ENCODE assay signal across 1 cellular context in the genomic region with DNA sequence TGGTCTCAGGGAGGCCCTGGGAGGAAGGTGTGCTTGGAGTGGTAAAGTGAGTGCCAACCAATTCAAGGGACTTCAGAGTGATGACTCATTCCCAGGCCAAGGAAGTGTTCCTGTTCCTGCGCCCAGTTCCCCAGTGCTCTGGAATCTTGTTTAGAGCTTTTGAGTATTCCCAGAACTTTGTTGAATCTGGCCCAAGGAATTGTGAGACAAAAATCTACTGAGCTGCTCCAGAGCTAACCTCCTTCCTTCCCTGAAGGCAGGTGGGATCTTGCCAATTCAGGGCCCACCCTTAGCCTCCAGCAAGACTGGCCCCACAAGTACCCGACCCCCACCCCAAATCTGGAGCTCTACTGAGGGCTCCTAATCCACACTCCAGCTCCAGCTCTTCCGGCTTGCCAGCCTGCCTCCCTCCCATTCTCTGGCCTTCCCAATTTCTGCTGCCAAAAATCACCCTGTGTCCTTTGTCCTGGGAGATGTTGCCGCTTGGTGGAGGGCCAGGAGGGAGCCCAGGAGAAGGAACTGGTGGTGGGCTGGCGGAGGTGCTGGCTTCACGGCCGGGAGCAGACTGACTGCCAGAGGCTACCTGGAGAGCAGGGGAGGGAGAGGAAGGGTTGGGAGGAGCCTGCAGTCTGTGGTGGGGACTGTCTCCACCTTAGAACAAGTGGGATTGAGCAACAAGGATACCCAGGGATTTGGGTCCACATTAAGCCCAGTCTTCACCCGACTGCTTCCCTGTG.
TF ChIP-seq lines count a peak whose summit lies in the region.

No MANE protein-coding gene starts in this region.

TF ChIP-seq in HEK293, 187 proteins besides CTCF, POLR2A, EP300 and RAD21 (continued from another document and continues in another):
- TF ChIP-seq, protein P1, sequence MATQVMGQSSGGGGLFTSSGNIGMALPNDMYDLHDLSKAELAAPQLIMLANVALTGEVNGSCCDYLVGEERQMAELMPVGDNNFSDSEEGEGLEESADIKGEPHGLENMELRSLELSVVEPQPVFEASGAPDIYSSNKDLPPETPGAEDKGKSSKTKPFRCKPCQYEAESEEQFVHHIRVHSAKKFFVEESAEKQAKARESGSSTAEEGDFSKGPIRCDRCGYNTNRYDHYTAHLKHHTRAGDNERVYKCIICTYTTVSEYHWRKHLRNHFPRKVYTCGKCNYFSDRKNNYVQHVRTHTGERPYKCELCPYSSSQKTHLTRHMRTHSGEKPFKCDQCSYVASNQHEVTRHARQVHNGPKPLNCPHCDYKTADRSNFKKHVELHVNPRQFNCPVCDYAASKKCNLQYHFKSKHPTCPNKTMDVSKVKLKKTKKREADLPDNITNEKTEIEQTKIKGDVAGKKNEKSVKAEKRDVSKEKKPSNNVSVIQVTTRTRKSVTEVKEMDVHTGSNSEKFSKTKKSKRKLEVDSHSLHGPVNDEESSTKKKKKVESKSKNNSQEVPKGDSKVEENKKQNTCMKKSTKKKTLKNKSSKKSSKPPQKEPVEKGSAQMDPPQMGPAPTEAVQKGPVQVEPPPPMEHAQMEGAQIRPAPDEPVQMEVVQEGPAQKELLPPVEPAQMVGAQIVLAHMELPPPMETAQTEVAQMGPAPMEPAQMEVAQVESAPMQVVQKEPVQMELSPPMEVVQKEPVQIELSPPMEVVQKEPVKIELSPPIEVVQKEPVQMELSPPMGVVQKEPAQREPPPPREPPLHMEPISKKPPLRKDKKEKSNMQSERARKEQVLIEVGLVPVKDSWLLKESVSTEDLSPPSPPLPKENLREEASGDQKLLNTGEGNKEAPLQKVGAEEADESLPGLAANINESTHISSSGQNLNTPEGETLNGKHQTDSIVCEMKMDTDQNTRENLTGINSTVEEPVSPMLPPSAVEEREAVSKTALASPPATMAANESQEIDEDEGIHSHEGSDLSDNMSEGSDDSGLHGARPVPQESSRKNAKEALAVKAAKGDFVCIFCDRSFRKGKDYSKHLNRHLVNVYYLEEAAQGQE (tag by site-specific recombination; IDR thresholded peaks at IDR 0.05), result no peak
- 0 out of 2 replicates have a peak, but pooled peaks have one; percentile 7 for TF ChIP-seq ZNF423 (tag by site-specific recombination; IDR thresholded peaks at IDR 0.05)
- TF ChIP-seq ZNF23 (tag by site-specific recombination; IDR thresholded peaks at IDR 0.05; ENCODE audit: borderline replicate concordance), result no peak
- no peak for TF ChIP-seq ZNF768 (tag by site-specific recombination; IDR thresholded peaks at IDR 0.05)
- no peak for TF ChIP-seq ZNF792 (tag by site-specific recombination; IDR thresholded peaks at IDR 0.05)
- TF ChIP-seq, protein P2, sequence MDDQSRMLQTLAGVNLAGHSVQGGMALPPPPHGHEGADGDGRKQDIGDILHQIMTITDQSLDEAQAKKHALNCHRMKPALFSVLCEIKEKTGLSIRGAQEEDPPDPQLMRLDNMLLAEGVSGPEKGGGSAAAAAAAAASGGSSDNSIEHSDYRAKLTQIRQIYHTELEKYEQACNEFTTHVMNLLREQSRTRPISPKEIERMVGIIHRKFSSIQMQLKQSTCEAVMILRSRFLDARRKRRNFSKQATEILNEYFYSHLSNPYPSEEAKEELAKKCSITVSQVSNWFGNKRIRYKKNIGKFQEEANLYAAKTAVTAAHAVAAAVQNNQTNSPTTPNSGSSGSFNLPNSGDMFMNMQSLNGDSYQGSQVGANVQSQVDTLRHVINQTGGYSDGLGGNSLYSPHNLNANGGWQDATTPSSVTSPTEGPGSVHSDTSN (CRISPR knock-in tag; IDR thresholded peaks at IDR 0.05), result no peak
- TF ChIP-seq, protein P3, sequence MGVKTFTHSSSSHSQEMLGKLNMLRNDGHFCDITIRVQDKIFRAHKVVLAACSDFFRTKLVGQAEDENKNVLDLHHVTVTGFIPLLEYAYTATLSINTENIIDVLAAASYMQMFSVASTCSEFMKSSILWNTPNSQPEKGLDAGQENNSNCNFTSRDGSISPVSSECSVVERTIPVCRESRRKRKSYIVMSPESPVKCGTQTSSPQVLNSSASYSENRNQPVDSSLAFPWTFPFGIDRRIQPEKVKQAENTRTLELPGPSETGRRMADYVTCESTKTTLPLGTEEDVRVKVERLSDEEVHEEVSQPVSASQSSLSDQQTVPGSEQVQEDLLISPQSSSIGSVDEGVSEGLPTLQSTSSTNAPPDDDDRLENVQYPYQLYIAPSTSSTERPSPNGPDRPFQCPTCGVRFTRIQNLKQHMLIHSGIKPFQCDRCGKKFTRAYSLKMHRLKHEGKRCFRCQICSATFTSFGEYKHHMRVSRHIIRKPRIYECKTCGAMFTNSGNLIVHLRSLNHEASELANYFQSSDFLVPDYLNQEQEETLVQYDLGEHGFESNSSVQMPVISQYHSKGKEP (tag by site-specific recombination; IDR thresholded peaks at IDR 0.05), result no peak
- peak; percentile 23; the same call in 1 of the 2 replicates for TF ChIP-seq GLIS1 (tag by site-specific recombination; IDR thresholded peaks at IDR 0.05)
- TF ChIP-seq ZNF37A (tag by site-specific recombination; IDR thresholded peaks at IDR 0.05), result no peak
- no peak for TF ChIP-seq ZNF571 (tag by site-specific recombination; IDR thresholded peaks at IDR 0.05)
- TF ChIP-seq ZNF169 (tag by site-specific recombination; IDR thresholded peaks at IDR 0.05), result no peak
- peak; percentile 75 for TF ChIP-seq SP7 (tag by site-specific recombination; IDR thresholded peaks at IDR 0.05)
- TF ChIP-seq, protein P4, sequence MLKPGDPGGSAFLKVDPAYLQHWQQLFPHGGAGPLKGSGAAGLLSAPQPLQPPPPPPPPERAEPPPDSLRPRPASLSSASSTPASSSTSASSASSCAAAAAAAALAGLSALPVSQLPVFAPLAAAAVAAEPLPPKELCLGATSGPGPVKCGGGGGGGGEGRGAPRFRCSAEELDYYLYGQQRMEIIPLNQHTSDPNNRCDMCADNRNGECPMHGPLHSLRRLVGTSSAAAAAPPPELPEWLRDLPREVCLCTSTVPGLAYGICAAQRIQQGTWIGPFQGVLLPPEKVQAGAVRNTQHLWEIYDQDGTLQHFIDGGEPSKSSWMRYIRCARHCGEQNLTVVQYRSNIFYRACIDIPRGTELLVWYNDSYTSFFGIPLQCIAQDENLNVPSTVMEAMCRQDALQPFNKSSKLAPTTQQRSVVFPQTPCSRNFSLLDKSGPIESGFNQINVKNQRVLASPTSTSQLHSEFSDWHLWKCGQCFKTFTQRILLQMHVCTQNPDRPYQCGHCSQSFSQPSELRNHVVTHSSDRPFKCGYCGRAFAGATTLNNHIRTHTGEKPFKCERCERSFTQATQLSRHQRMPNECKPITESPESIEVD (tag by site-specific recombination; IDR thresholded peaks at IDR 0.05), result no peak
- no peak for TF ChIP-seq RBAK (tag by site-specific recombination; IDR thresholded peaks at IDR 0.05)
- TF ChIP-seq YY1 (tag by site-specific recombination; IDR thresholded peaks at IDR 0.05), result no peak
- TF ChIP-seq, protein P5, sequence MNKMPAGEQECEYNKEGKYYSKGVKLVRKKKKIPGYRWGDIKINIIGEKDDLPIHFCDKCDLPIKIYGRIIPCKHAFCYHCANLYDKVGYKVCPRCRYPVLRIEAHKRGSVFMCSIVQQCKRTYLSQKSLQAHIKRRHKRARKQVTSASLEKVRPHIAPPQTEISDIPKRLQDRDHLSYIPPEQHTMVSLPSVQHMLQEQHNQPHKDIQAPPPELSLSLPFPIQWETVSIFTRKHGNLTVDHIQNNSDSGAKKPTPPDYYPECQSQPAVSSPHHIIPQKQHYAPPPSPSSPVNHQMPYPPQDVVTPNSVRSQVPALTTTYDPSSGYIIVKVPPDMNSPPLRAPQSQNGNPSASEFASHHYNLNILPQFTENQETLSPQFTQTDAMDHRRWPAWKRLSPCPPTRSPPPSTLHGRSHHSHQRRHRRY (tag by site-specific recombination; IDR thresholded peaks at IDR 0.05), result no peak
- TF ChIP-seq, protein P6, sequence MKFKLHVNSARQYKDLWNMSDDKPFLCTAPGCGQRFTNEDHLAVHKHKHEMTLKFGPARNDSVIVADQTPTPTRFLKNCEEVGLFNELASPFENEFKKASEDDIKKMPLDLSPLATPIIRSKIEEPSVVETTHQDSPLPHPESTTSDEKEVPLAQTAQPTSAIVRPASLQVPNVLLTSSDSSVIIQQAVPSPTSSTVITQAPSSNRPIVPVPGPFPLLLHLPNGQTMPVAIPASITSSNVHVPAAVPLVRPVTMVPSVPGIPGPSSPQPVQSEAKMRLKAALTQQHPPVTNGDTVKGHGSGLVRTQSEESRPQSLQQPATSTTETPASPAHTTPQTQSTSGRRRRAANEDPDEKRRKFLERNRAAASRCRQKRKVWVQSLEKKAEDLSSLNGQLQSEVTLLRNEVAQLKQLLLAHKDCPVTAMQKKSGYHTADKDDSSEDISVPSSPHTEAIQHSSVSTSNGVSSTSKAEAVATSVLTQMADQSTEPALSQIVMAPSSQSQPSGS (tag by site-specific recombination; IDR thresholded peaks at IDR 0.05; ENCODE audit: low read depth), result no peak
- no peak for TF ChIP-seq ZFP3 (tag by site-specific recombination; IDR thresholded peaks at IDR 0.05; ENCODE audit: low read depth)
- no peak for TF ChIP-seq ZNF404 (tag by site-specific recombination; IDR thresholded peaks at IDR 0.05)
- TF ChIP-seq ZNF76 (tag by site-specific recombination; IDR thresholded peaks at IDR 0.05; ENCODE audit: borderline replicate concordance, low read depth), result peak; percentile 56; the same call in 1 of the 2 replicates
- peak; percentile 79; the same call in 1 of the 2 replicates for TF ChIP-seq ZNF324 (tag by site-specific recombination; IDR thresholded peaks at IDR 0.05)
- TF ChIP-seq ZNF670 (tag by site-specific recombination; IDR thresholded peaks at IDR 0.05; ENCODE audit: low read depth), result no peak
- no peak; the same call in 1 of the 2 replicates for TF ChIP-seq ZNF558 (tag by site-specific recombination; IDR thresholded peaks at IDR 0.05)
- TF ChIP-seq ZNF157 (tag by site-specific recombination; IDR thresholded peaks at IDR 0.05), result no peak
- no peak for TF ChIP-seq ZSCAN16 (tag by site-specific recombination; IDR thresholded peaks at IDR 0.05)
- TF ChIP-seq, protein P7, sequence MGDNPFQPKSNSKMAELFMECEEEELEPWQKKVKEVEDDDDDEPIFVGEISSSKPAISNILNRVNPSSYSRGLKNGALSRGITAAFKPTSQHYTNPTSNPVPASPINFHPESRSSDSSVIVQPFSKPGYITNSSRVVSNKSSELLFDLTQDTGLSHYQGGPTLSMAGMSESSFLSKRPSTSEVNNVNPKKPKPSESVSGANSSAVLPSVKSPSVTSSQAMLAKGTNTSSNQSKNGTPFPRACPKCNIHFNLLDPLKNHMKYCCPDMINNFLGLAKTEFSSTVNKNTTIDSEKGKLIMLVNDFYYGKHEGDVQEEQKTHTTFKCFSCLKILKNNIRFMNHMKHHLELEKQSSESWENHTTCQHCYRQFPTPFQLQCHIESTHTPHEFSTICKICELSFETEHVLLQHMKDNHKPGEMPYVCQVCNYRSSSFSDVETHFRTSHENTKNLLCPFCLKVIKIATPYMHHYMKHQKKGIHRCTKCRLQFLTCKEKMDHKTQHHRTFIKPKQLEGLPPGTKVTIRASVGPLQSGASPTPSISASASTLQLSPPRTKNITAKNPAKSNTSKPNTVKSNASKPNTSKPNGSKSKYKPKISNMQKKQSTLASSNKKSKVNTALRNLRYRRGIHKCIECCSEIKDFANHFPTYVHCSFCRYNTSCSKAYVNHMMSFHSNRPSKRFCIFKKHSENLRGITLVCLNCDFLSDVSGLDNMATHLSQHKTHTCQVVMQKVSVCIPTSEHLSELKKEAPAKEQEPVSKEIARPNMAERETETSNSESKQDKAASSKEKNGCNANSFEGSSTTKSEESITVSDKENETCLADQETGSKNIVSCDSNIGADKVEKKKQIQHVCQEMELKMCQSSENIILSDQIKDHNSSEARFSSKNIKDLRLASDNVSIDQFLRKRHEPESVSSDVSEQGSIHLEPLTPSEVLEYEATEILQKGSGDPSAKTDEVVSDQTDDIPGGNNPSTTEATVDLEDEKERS (tag by site-specific recombination; IDR thresholded peaks at IDR 0.05), result 0 out of 2 replicates have a peak, but pooled peaks have one; percentile 62
- TF ChIP-seq ZNF175 (tag by site-specific recombination; IDR thresholded peaks at IDR 0.05), result no peak
- peak; percentile 71; the same call in 1 of the 2 replicates for TF ChIP-seq GFI1B (tag by site-specific recombination; IDR thresholded peaks at IDR 0.05)
- no peak for TF ChIP-seq ZNF416 (tag by site-specific recombination; IDR thresholded peaks at IDR 0.05)
- TF ChIP-seq PRDM1 (tag by site-specific recombination; IDR thresholded peaks at IDR 0.05), result no peak
- TF ChIP-seq, protein P8, sequence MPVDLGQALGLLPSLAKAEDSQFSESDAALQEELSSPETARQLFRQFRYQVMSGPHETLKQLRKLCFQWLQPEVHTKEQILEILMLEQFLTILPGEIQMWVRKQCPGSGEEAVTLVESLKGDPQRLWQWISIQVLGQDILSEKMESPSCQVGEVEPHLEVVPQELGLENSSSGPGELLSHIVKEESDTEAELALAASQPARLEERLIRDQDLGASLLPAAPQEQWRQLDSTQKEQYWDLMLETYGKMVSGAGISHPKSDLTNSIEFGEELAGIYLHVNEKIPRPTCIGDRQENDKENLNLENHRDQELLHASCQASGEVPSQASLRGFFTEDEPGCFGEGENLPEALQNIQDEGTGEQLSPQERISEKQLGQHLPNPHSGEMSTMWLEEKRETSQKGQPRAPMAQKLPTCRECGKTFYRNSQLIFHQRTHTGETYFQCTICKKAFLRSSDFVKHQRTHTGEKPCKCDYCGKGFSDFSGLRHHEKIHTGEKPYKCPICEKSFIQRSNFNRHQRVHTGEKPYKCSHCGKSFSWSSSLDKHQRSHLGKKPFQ (tag by site-specific recombination; IDR thresholded peaks at IDR 0.05), result no peak
- TF ChIP-seq ZNF121 (tag by site-specific recombination; IDR thresholded peaks at IDR 0.05), result no peak
- no peak for TF ChIP-seq ZNF791 (tag by site-specific recombination; IDR thresholded peaks at IDR 0.05)
- TF ChIP-seq ZNF776 (tag by site-specific recombination; IDR thresholded peaks at IDR 0.05; ENCODE audit: borderline replicate concordance), result no peak
- no peak for TF ChIP-seq SETDB1 (IDR thresholded peaks at IDR 0.05; ENCODE audit: insufficient read length, low read length)
- no peak for TF ChIP-seq ZNF777 (tag by site-specific recombination; IDR thresholded peaks at IDR 0.05; ENCODE audit: borderline replicate concordance)
- TF ChIP-seq TRIM28 (IDR thresholded peaks at IDR 0.05; ENCODE audit: borderline replicate concordance, low read length), result no peak
